ENCODE assay signal across 12 cellular contexts in genomic region chr4:2788532-2789103, GRCh38. TPM values are rescaled to one million over a fixed set of nuclear protein-coding genes. Genes with fewer than 3 reads are reported as not detected.
DNase-seq lines count a peak whose midpoint lies in the region; ATAC-seq and TF ChIP-seq lines count a peak whose summit lies in the region.
"Had no signal": no experiment of that assay in that cellular context is flagged by ENCODE, and none has a peak within 500 bp of the region (broad histone marks: within the 10 kb centered on the region; RNA-seq: fewer than 3 reads in every experiment).

No MANE protein-coding gene starts in this region.

- H3K4me1 Mint-ChIP-seq in CD14-positive monocyte, result peaks cover 73% of the 10 kb centered on the region
- peaks cover 20 to 67% (median 60%) of the 10 kb centered on the region in 4 donors for H3K4me1 Mint-ChIP-seq in naive thymus-derived CD8-positive, alpha-beta T cell

- H3K27me3 ChIP-seq in effector memory CD4-positive, alpha-beta T cell (replicated peaks; ENCODE audit: control insufficient read depth, insufficient read depth, low read length, poor library complexity, severe bottlenecking), result no peaks in the 10 kb centered on the region

- H3K27ac Mint-ChIP-seq in CD14-positive monocyte, result peak overlapping the region in 5 of 7 donors; percentile 95 to 99 (median 99)
- H3K27ac Mint-ChIP-seq in naive thymus-derived CD8-positive, alpha-beta T cell, result peak overlapping the region in 7 of 10 donors; percentile 21 to 93 (median 88)

- DNase-seq in CD14-positive monocyte (ENCODE audit: low spot score) (peak; percentile 44), NB4 (ENCODE audit: low read depth) (peak; percentile 80)
- DNase-seq in effector memory CD4-positive, alpha-beta T cell, result no peak
- peak in 1 of 10 donors; percentile 58 for DNase-seq in naive thymus-derived CD8-positive, alpha-beta T cell
- DNase-seq in activated naive CD4-positive, alpha-beta T cell treated with anti-CD3 and anti-CD28 coated beads, Interleukin-2, amount 50 U/mL, for 16 hours, result no peak
- DNase-seq in stimulated activated naive CD4-positive, alpha-beta T cell (lab: John Stamatoyannopoulos, UW), result no peak
- DNase-seq: activated gamma-delta T cell treated with Interleukin-2 at 50 U/mL for 16 hours; effector CD4-positive, alpha-beta T cell; NCI-H524 had no signal

- H3K27ac ChIP-seq in effector memory CD4-positive, alpha-beta T cell (ENCODE audit: insufficient read depth, low read length, poor library complexity, severe bottlenecking), result peak overlapping the region; percentile 76

- POLR2A ChIA-PET in naive thymus-derived CD8-positive, alpha-beta T cell (lab: Charles Lee), result interaction anchor here (0.5 to 5.0 kb wide), 3 partner anchors 9 to 54 kb away, joined by 4 to 32 read pairs (median 28); no protein-coding TSS in a partner anchor

- no peak overlapping the region for H3K4me3 Mint-ChIP-seq in CD14-positive monocyte
- H3K4me3 Mint-ChIP-seq in naive thymus-derived CD8-positive, alpha-beta T cell, result peak overlapping the region in 2 of 10 donors; percentile 23 to 71
- H3K4me3 Mint-ChIP-seq: T-helper 1 cell treated with Interleukin-12 subunit alpha and Interleukin-12 subunit beta and Interleukin-4 antibody, amounts not matched to agents 30 μg/mL and 1 μg/mL, for 36 hours had no signal

- no peak for ATAC-seq in naive thymus-derived CD8-positive, alpha-beta T cell
- ATAC-seq in GM18907 (IDR thresholded peaks at IDR 0.05; ENCODE audit: unreplicated experiment) (no peak), HG03045 (IDR thresholded peaks at IDR 0.05; ENCODE audit: unreplicated experiment) (no peak)

- H3K36me3 ChIP-seq in effector memory CD4-positive, alpha-beta T cell (ENCODE audit: control insufficient read depth, insufficient read depth, low read length), result no peaks in the 10 kb centered on the region

- H3K4me3 ChIP-seq in NB4 (ENCODE audit: low read depth, low read length), result no peak overlapping the region
- no peak overlapping the region for H3K4me3 ChIP-seq in effector memory CD4-positive, alpha-beta T cell (ENCODE audit: insufficient read depth, low read depth, low read length, poor library complexity, severe bottlenecking)

- no peak for TF ChIP-seq POLR2A in NB4 (IDR thresholded peaks at IDR 0.05; ENCODE audit: extremely low read depth, insufficient read length)

- TF ChIP-seq CTCF in CD14-positive monocyte (IDR thresholded peaks at IDR 0.05), result no peak
- TF ChIP-seq CTCF in NB4 (IDR thresholded peaks at IDR 0.05; ENCODE audit: low read depth, low read length), result no peak

- no peaks in the 10 kb centered on the region for H3K9me3 ChIP-seq in effector memory CD4-positive, alpha-beta T cell (ENCODE audit: control insufficient read depth, low read length)

- H3K9me3 Mint-ChIP-seq in CD14-positive monocyte, result peaks cover 0 to 6% (median 0%) of the 10 kb centered on the region in 7 donors
- H3K9me3 Mint-ChIP-seq in naive thymus-derived CD8-positive, alpha-beta T cell, result peaks cover 0 to 7% (median 3%) of the 10 kb centered on the region in 9 donors

- peaks cover 0 to 5% (median 0%) of the 10 kb centered on the region in 3 donors for H3K27me3 Mint-ChIP-seq in CD14-positive monocyte (ENCODE audit: low read depth in 3 of 3)
- H3K27me3 Mint-ChIP-seq in naive thymus-derived CD8-positive, alpha-beta T cell, result no peaks in the 10 kb centered on the region

- intact Hi-C loops in CD14-positive monocyte (cut with micrococcal nuclease), result no loop called here

- H3K4me1 ChIP-seq in effector memory CD4-positive, alpha-beta T cell (ENCODE audit: control insufficient read depth, insufficient read depth, low read length, poor library complexity, severe bottlenecking), result peaks cover 40% of the 10 kb centered on the region

- H3K36me3 Mint-ChIP-seq in CD14-positive monocyte, result peaks cover 0 to 8% of the 10 kb centered on the region in 2 donors
- H3K36me3 Mint-ChIP-seq in naive thymus-derived CD8-positive, alpha-beta T cell, result peaks cover 0 to 2% (median 0%) of the 10 kb centered on the region in 3 donors

RNA-seq across cellular contexts. Expression of gene SH3BP2, which starts 4.3 kb away (rescaled TPM):
- polyA plus RNA-seq in CD14-positive monocyte, result 10 to 100 TPM; 19.1 to 26.9 TPM
- 10 to 100 TPM; 27.8 to 28.3 TPM for total RNA-seq in naive thymus-derived CD8-positive, alpha-beta T cell
- 10 to 100 TPM in 1 of 3 donors, 1 to 10 TPM in 2; 4.8 to 10.8 (median 5.4) TPM for polyA plus RNA-seq in naive thymus-derived CD8-positive, alpha-beta T cell

RNA-seq across cellular contexts. Expression of gene TNIP2, which starts 32.5 kb away (rescaled TPM):
- polyA plus RNA-seq in CD14-positive monocyte, result 10 to 100 TPM; 27.6 to 28.2 TPM
- total RNA-seq in naive thymus-derived CD8-positive, alpha-beta T cell, result 10 to 100 TPM; 48.1 to 48.4 TPM
- 10 to 100 TPM; 34.2 to 52.5 (median 43.5) TPM for polyA plus RNA-seq in naive thymus-derived CD8-positive, alpha-beta T cell

RNA-seq across cellular contexts. Expression of gene ADD1, which starts 55.0 kb away (rescaled TPM):
- 100 to 1,000 TPM in 1 of 2 donors, 10 to 100 TPM in 1; 76.1 to 103 TPM for polyA plus RNA-seq in CD14-positive monocyte
- total RNA-seq in naive thymus-derived CD8-positive, alpha-beta T cell, result 100 to 1,000 TPM; 302 to 309 TPM
- polyA plus RNA-seq in naive thymus-derived CD8-positive, alpha-beta T cell, result 100 to 1,000 TPM; 129 to 151 (median 150) TPM

Comparison
In these comparisons a context has a peak if more than half of its experiments do, and no peak if none do; other contexts are left out.
1. DNase-seq: peak in CD14-positive monocyte (single experiment) and NB4 (single experiment); none in effector memory CD4-positive, alpha-beta T cell (0 of 3), activated naive CD4-positive, alpha-beta T cell treated with anti-CD3 and anti-CD28 coated beads, Interleukin-2, amount 50 U/mL, for 16 hours (single experiment) and stimulated activated naive CD4-positive, alpha-beta T cell (0 of 6).